In genomic region chr16:87812200-87812656, GRCh38 we compare ENCODE assay signal across 1 cellular context.
TF ChIP-seq lines count a peak whose summit lies in the region.

No MANE protein-coding gene starts in this region.

TF ChIP-seq in HepG2, 621 proteins besides CTCF, POLR2A, EP300 and RAD21 (continued from another document and continues in another):
- TF ChIP-seq, protein P1, sequence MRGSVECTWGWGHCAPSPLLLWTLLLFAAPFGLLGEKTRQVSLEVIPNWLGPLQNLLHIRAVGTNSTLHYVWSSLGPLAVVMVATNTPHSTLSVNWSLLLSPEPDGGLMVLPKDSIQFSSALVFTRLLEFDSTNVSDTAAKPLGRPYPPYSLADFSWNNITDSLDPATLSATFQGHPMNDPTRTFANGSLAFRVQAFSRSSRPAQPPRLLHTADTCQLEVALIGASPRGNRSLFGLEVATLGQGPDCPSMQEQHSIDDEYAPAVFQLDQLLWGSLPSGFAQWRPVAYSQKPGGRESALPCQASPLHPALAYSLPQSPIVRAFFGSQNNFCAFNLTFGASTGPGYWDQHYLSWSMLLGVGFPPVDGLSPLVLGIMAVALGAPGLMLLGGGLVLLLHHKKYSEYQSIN (CRISPR knock-in tag; IDR thresholded peaks at IDR 0.05; ENCODE audit: borderline replicate concordance) = no peak
- TF ChIP-seq ELF3 (CRISPR knock-in tag; IDR thresholded peaks at IDR 0.05) (peak; percentile 64), ZNF251 (CRISPR knock-in tag; IDR thresholded peaks at IDR 0.05) (no peak), ZFP41 (CRISPR knock-in tag; IDR thresholded peaks at IDR 0.05; ENCODE audit: borderline replicate concordance) (no peak), MTA3 (CRISPR knock-in tag; IDR thresholded peaks at IDR 0.05) (no peak), PPARG (CRISPR knock-in tag; conservative IDR thresholded peaks at IDR 0.05) (0 out of 2 replicates have a peak, but pooled peaks have one; percentile 14), ZKSCAN8 (CRISPR knock-in tag; IDR thresholded peaks at IDR 0.05; ENCODE audit: borderline replicate concordance) (no peak), NFE2L1 (CRISPR knock-in tag; IDR thresholded peaks at IDR 0.05; ENCODE audit: borderline replicate concordance) (no peak), NFYB (CRISPR knock-in tag; IDR thresholded peaks at IDR 0.05) (no peak), SAFB2 (CRISPR knock-in tag; IDR thresholded peaks at IDR 0.05; ENCODE audit: borderline replicate concordance, low read depth) (no peak), RFXAP (CRISPR knock-in tag; IDR thresholded peaks at IDR 0.05; ENCODE audit: borderline replicate concordance) (0 out of 2 replicates have a peak, but pooled peaks have one; percentile 6), FOXA3 (CRISPR knock-in tag; IDR thresholded peaks at IDR 0.05) (peak; percentile 46; the same call in 1 of the 2 replicates), FOXC1 (CRISPR knock-in tag; IDR thresholded peaks at IDR 0.05; ENCODE audit: borderline replicate concordance) (no peak), RNF2 (conservative IDR thresholded peaks at IDR 0.05; ENCODE audit: low read depth) (0 out of 2 replicates have a peak, but pooled peaks have one; percentile 8), MEIS2 (CRISPR knock-in tag; IDR thresholded peaks at IDR 0.05) (0 out of 2 replicates have a peak, but pooled peaks have one; percentile 30), SALL2 (CRISPR knock-in tag; IDR thresholded peaks at IDR 0.05) (no peak), HOXA3 (CRISPR knock-in tag; IDR thresholded peaks at IDR 0.05) (no peak; the same call in 1 of the 2 replicates), HES4 (CRISPR knock-in tag; IDR thresholded peaks at IDR 0.05; ENCODE audit: borderline replicate concordance) (no peak), ZNF547 (CRISPR knock-in tag; IDR thresholded peaks at IDR 0.05) (no peak), ZBED4 (CRISPR knock-in tag; IDR thresholded peaks at IDR 0.05; ENCODE audit: borderline replicate concordance) (peak; percentile 53; the same call in 1 of the 2 replicates), ERF (CRISPR knock-in tag; IDR thresholded peaks at IDR 0.05) (peak; percentile 30; the same call in 1 of the 2 replicates), ZNF616 (CRISPR knock-in tag; IDR thresholded peaks at IDR 0.05; ENCODE audit: low read depth) (no peak), SNRNP70 (IDR thresholded peaks at IDR 0.05; ENCODE audit: low read depth, low read length) (no peak), ZNF605 (CRISPR knock-in tag; IDR thresholded peaks at IDR 0.05) (peak; percentile 75), TP53 (CRISPR knock-in tag; conservative IDR thresholded peaks at IDR 0.05) (no peak), ZSCAN5A (CRISPR knock-in tag; IDR thresholded peaks at IDR 0.05; ENCODE audit: borderline replicate concordance) (no peak), ZNF331 (CRISPR knock-in tag; IDR thresholded peaks at IDR 0.05) (peak; percentile 51), TBX3 (IDR thresholded peaks at IDR 0.05; ENCODE audit: borderline replicate concordance) (no peak), ZNF503 (CRISPR knock-in tag; IDR thresholded peaks at IDR 0.05) (no peak; the same call in 1 of the 2 replicates), ZNF121 (CRISPR knock-in tag; IDR thresholded peaks at IDR 0.05) (no peak), NFKB2 (CRISPR knock-in tag; IDR thresholded peaks at IDR 0.05; ENCODE audit: borderline replicate concordance) (no peak), ZNF891 (CRISPR knock-in tag; IDR thresholded peaks at IDR 0.05) (peak; percentile 67; the same call in 1 of the 2 replicates), RFX1 (IDR thresholded peaks at IDR 0.05) (peak; percentile 59; the same call in 1 of the 2 replicates), NFYC (CRISPR knock-in tag; IDR thresholded peaks at IDR 0.05) (no peak), ZIK1 (CRISPR knock-in tag; IDR thresholded peaks at IDR 0.05; ENCODE audit: borderline replicate concordance, low read depth) (no peak), ZNF496 (CRISPR knock-in tag; IDR thresholded peaks at IDR 0.05; ENCODE audit: insufficient replicate concordance) (no peak)
- TF ChIP-seq, protein P2, sequence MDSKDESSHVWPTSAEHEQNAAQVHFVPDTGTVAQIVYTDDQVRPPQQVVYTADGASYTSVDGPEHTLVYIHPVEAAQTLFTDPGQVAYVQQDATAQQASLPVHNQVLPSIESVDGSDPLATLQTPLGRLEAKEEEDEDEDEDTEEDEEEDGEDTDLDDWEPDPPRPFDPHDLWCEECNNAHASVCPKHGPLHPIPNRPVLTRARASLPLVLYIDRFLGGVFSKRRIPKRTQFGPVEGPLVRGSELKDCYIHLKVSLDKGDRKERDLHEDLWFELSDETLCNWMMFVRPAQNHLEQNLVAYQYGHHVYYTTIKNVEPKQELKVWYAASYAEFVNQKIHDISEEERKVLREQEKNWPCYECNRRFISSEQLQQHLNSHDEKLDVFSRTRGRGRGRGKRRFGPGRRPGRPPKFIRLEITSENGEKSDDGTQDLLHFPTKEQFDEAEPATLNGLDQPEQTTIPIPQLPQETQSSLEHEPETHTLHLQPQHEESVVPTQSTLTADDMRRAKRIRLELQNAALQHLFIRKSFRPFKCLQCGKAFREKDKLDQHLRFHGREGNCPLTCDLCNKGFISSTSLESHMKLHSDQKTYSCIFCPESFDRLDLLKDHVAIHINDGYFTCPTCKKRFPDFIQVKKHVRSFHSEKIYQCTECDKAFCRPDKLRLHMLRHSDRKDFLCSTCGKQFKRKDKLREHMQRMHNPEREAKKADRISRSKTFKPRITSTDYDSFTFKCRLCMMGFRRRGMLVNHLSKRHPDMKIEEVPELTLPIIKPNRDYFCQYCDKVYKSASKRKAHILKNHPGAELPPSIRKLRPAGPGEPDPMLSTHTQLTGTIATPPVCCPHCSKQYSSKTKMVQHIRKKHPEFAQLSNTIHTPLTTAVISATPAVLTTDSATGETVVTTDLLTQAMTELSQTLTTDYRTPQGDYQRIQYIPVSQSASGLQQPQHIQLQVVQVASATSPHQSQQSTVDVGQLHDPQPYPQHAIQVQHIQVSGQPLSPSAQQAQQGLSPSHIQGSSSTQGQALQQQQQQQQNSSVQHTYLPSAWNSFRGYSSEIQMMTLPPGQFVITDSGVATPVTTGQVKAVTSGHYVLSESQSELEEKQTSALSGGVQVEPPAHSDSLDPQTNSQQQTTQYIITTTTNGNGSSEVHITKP (CRISPR knock-in tag; IDR thresholded peaks at IDR 0.05; ENCODE audit: low read depth) = no peak
- TF ChIP-seq, protein P3, sequence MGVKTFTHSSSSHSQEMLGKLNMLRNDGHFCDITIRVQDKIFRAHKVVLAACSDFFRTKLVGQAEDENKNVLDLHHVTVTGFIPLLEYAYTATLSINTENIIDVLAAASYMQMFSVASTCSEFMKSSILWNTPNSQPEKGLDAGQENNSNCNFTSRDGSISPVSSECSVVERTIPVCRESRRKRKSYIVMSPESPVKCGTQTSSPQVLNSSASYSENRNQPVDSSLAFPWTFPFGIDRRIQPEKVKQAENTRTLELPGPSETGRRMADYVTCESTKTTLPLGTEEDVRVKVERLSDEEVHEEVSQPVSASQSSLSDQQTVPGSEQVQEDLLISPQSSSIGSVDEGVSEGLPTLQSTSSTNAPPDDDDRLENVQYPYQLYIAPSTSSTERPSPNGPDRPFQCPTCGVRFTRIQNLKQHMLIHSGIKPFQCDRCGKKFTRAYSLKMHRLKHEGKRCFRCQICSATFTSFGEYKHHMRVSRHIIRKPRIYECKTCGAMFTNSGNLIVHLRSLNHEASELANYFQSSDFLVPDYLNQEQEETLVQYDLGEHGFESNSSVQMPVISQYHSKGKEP (CRISPR knock-in tag; IDR thresholded peaks at IDR 0.05) = no peak
- TF ChIP-seq, protein P4, sequence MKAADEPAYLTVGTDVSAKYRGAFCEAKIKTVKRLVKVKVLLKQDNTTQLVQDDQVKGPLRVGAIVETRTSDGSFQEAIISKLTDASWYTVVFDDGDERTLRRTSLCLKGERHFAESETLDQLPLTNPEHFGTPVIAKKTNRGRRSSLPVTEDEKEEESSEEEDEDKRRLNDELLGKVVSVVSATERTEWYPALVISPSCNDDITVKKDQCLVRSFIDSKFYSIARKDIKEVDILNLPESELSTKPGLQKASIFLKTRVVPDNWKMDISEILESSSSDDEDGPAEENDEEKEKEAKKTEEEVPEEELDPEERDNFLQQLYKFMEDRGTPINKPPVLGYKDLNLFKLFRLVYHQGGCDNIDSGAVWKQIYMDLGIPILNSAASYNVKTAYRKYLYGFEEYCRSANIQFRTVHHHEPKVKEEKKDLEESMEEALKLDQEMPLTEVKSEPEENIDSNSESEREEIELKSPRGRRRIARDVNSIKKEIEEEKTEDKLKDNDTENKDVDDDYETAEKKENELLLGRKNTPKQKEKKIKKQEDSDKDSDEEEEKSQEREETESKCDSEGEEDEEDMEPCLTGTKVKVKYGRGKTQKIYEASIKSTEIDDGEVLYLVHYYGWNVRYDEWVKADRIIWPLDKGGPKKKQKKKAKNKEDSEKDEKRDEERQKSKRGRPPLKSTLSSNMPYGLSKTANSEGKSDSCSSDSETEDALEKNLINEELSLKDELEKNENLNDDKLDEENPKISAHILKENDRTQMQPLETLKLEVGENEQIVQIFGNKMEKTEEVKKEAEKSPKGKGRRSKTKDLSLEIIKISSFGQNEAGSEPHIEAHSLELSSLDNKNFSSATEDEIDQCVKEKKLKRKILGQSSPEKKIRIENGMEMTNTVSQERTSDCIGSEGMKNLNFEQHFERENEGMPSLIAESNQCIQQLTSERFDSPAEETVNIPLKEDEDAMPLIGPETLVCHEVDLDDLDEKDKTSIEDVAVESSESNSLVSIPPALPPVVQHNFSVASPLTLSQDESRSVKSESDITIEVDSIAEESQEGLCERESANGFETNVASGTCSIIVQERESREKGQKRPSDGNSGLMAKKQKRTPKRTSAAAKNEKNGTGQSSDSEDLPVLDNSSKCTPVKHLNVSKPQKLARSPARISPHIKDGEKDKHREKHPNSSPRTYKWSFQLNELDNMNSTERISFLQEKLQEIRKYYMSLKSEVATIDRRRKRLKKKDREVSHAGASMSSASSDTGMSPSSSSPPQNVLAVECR (CRISPR knock-in tag; IDR thresholded peaks at IDR 0.05; ENCODE audit: borderline replicate concordance) = no peak; the same call in 1 of the 2 replicates
- TF ChIP-seq, protein P5, sequence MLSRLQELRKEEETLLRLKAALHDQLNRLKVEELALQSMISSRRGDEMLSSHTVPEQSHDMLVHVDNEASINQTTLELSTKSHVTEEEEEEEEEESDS (CRISPR knock-in tag; IDR thresholded peaks at IDR 0.05; ENCODE audit: borderline replicate concordance) = no peak
- TF ChIP-seq, protein P6, sequence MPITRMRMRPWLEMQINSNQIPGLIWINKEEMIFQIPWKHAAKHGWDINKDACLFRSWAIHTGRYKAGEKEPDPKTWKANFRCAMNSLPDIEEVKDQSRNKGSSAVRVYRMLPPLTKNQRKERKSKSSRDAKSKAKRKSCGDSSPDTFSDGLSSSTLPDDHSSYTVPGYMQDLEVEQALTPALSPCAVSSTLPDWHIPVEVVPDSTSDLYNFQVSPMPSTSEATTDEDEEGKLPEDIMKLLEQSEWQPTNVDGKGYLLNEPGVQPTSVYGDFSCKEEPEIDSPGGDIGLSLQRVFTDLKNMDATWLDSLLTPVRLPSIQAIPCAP (CRISPR knock-in tag; IDR thresholded peaks at IDR 0.05; ENCODE audit: low read depth) = no peak
- TF ChIP-seq, protein P7, sequence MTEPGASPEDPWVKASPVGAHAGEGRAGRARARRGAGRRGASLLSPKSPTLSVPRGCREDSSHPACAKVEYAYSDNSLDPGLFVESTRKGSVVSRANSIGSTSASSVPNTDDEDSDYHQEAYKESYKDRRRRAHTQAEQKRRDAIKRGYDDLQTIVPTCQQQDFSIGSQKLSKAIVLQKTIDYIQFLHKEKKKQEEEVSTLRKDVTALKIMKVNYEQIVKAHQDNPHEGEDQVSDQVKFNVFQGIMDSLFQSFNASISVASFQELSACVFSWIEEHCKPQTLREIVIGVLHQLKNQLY (CRISPR knock-in tag; IDR thresholded peaks at IDR 0.05) = no peak
